Comparison of ENCODE assay signal across 9 cellular contexts in genomic region chr10:83734278-83734677, GRCh38.
"Had no signal": no experiment of that assay in that cellular context is flagged by ENCODE, and none has a peak within 500 bp of the region (broad histone marks: within the 10 kb centered on the region; RNA-seq: fewer than 3 reads in every experiment).

No MANE protein-coding gene starts in this region.

- H3K27ac Mint-ChIP-seq: IgD-negative memory B cell had no signal

- FAIRE-seq: HepG2, HTR-8/SVneo, K562 had no signal

- H3K4me3 ChIP-seq: K562 had no signal

- H3K4me3 Mint-ChIP-seq: IgD-negative memory B cell had no signal

- H3K4me1 Mint-ChIP-seq: IgD-negative memory B cell had no signal

- H3K4me2 ChIP-seq: KMS-11 had no signal

- H3K27ac ChIP-seq: HL-60, KMS-11 had no signal

- H3K36me3 Mint-ChIP-seq: IgD-negative memory B cell had no signal

- H3K27me3 Mint-ChIP-seq: IgD-negative memory B cell had no signal

- DNase-seq: IMR-90, KBM-7, KG1 had no signal

- ATAC-seq: HepG2, K562 had no signal

- H3K9ac ChIP-seq: KMS-11 had no signal
